ENCODE assay signal across 10 cellular contexts in the genomic region with DNA sequence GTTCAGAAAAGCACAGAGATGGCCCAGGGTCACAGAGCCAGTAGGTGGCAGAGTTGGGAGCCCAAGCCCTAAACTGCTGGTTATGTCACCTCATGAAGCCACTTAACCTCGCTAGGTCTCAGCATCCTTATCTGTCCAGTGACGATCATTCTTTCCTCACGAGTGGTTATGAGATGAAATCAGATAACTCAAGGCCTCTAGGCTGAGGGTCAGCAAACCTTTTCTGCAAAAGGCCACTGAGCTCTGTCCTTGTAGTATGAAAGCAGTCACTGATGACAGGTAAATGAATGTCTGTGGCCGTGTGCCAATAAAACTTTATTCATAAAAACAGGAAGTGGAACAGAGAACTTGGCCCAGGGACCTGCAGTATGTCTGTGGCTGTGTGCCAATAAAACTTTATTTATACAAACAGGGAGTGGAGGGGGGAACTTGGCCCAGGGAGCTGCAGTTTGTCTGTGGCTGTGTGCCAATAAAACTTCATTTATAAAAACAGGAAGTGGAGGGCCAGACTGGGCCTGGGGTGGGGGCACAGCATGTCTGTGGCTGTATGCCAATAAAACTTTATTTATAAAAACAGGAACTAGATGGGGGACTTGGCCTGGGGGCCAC.
A peak's percentile ranks its signal among the peaks of the same experiment; 100 is the strongest.
DNase-seq lines count a peak whose midpoint lies in the region; ATAC-seq and TF ChIP-seq lines count a peak whose summit lies in the region.
"Had no signal": no experiment of that assay in that cellular context is flagged by ENCODE, and none has a peak within 500 bp of the region (broad histone marks: within the 10 kb centered on the region; RNA-seq: fewer than 3 reads in every experiment).

No MANE protein-coding gene starts in this region.

- H3K4me1 ChIP-seq in left ventricle myocardium inferior (peaks cover 44% of the 10 kb centered on the region), upper lobe of right lung (peaks cover 32% of the 10 kb centered on the region)

- H3K27me3 ChIP-seq in left ventricle myocardium inferior (ENCODE audit: low read depth) (no peaks in the 10 kb centered on the region), upper lobe of right lung (no peaks in the 10 kb centered on the region)
- H3K27me3 ChIP-seq: MG63 had no signal

- no peak for ATAC-seq in left cardiac atrium
- no peak for ATAC-seq in upper lobe of right lung
- ATAC-seq in GM21360 (IDR thresholded peaks at IDR 0.05; ENCODE audit: unreplicated experiment) = no peak

- no peak overlapping the region for H3K4me3 ChIP-seq in left ventricle myocardium inferior
- H3K4me3 ChIP-seq in fibroblast of mammary gland (ENCODE audit: control insufficient read depth, low read depth, low read length) = no peak overlapping the region
- no peak overlapping the region for H3K4me3 ChIP-seq in upper lobe of right lung
- H3K4me3 ChIP-seq: MG63 had no signal

- H3K9me3 ChIP-seq in left ventricle myocardium inferior (replicated peaks) (peaks cover 16% of the 10 kb centered on the region), upper lobe of right lung (no peaks in the 10 kb centered on the region)

- CTCF ChIA-PET in RWPE1 (lab: Yijun Ruan, JAX) = no interaction called here

- no peaks in the 10 kb centered on the region for H3K36me3 ChIP-seq in left ventricle myocardium inferior
- no peaks in the 10 kb centered on the region for H3K36me3 ChIP-seq in upper lobe of right lung
- H3K36me3 ChIP-seq: MG63 had no signal

- no peak for DNase-seq in left ventricle myocardium inferior
- DNase-seq in left cardiac atrium = no peak
- no peak for DNase-seq in RWPE1 (ENCODE audit: low spot score)
- peak; percentile 46 for DNase-seq in fibroblast of mammary gland (ENCODE audit: low read depth)
- no peak for DNase-seq in upper lobe of right lung
- no peak for DNase-seq in midbrain (lab: John Stamatoyannopoulos, UW)
- DNase-seq in GOT3 (lab: John Stamatoyannopoulos, UW) = no peak
- DNase-seq: MG63; stimulated activated CD4-positive, alpha-beta T cell treated with anti-CD3 and anti-CD28 coated beads, Interleukin-4, amount 100 ng/mL, for 24 hours had no signal

- peak overlapping the region; percentile 28 for H3K27ac ChIP-seq in left ventricle myocardium inferior (replicated peaks)
- H3K27ac ChIP-seq in RWPE1 = peak overlapping the region; percentile 55
- H3K27ac ChIP-seq in upper lobe of right lung = peak overlapping the region; percentile 55

- intact Hi-C loops in left ventricle myocardium inferior (cut with micrococcal nuclease) = no loop called here
- intact Hi-C loops in left cardiac atrium (cut with DNase I) = no loop called here
- intact Hi-C loops in upper lobe of right lung (cut with DNase I) = no loop called here

- TF ChIP-seq CTCF in left ventricle myocardium inferior (IDR thresholded peaks at IDR 0.05; ENCODE audit: borderline replicate concordance) (no peak), RWPE1 (conservative IDR thresholded peaks at IDR 0.05; ENCODE audit: low read depth) (no peak), fibroblast of mammary gland (conservative IDR thresholded peaks at IDR 0.05; ENCODE audit: control insufficient read depth, insufficient read depth, low read depth, low read length) (no peak), upper lobe of right lung (IDR thresholded peaks at IDR 0.05) (no peak)

- POLR2A ChIA-PET in RWPE1 (lab: Yijun Ruan, JAX; ENCODE audit: low non-redundant PET) = no interaction called here
